Comparison of ENCODE assay signal across 9 cellular contexts in the genomic region with DNA sequence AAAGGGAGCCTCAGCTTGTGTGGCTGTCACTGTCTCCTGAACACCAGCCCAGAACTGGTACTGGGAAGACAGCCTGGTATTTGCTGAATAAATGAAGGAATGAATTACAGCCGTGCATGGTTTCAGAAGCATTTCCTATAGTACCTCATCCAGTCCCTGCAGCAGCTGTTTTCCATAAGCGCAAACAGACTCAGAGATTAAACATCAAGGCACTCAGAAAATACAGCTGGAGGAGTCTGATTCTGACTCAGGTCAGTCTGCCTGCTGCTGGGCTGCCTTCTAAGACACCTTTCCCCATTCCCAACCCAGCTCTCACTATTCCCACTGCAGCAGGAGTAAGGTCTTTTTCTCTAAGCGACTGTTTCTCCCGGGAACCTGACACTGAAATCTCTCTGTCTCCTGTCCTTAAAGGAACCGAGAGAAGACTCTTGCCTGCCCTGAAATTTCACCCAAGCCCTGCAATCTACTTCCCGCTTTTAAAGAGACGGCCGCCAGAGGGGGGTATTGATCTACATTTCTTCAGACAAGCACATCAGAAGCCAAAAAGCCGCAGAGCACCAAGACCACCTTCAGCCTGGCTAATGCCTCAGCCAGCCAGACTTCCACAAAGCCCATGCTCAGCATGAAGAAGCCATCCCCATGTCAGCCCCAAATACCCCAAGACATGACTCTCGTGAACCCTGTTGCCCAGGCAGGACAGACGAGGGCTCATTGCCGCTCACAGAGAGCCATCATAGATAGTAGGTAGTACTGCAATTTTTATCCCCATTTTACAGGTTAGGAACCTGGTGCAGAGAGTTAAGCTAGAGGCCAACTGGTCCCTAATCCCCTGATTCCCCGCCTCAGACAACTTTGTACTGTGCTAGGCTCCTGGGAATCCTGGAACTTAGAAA. TPM values are rescaled to one million over a fixed set of nuclear protein-coding genes. Genes with fewer than 3 reads are reported as not detected.
A peak's percentile ranks its signal among the peaks of the same experiment; 100 is the strongest.
DNase-seq lines count a peak whose midpoint lies in the region; ATAC-seq and TF ChIP-seq lines count a peak whose summit lies in the region.
"Had no signal": no experiment of that assay in that cellular context is flagged by ENCODE, and none has a peak within 500 bp of the region (broad histone marks: within the 10 kb centered on the region; RNA-seq: fewer than 3 reads in every experiment).

No MANE protein-coding gene starts in this region.

- peaks cover 2% of the 10 kb centered on the region for H3K27me3 Mint-ChIP-seq in activated naive CD4-positive, alpha-beta T cell treated with anti-CD3 and anti-CD28 coated beads for 36 hours (ENCODE audit: low read depth)

- no peak overlapping the region for H3K18ac ChIP-seq in trophoblast cell (ENCODE audit: low read length)

- DNase-seq in activated gamma-delta T cell treated with Interleukin-2 at 50 U/mL for 16 hours, result peak; percentile 69
- DNase-seq in activated gamma-delta T cell (lab: John Stamatoyannopoulos, UW), result no peak
- DNase-seq in SK-MEL-5 (ENCODE audit: low read depth, low spot score), result peak; percentile 76
- peak; percentile 88 for DNase-seq in activated naive CD4-positive, alpha-beta T cell treated with anti-CD3 and anti-CD28 coated beads for 36 hours
- DNase-seq in glomerular visceral epithelial cell (ENCODE audit: extremely low spot score), result peak; percentile 77
- peak; percentile 59 to 82 for DNase-seq in trophoblast cell
- DNase-seq in upper lobe of left lung, result peak in 1 of 2 donors; percentile 73

- no peaks in the 10 kb centered on the region for H3K4me1 Mint-ChIP-seq in activated naive CD4-positive, alpha-beta T cell treated with anti-CD3 and anti-CD28 coated beads for 36 hours (ENCODE audit: low read depth)

- H3K27me3 ChIP-seq in trophoblast cell (ENCODE audit: insufficient read depth, low read length) (no peaks in the 10 kb centered on the region), upper lobe of left lung (no peaks in the 10 kb centered on the region)

- H4K91ac ChIP-seq in trophoblast cell (ENCODE audit: low read depth, low read length), result no peak overlapping the region

- ATAC-seq in upper lobe of left lung (ENCODE audit: low FRiP score in 2 of 2), result peak in 1 of 2 donors; percentile 58

- no peak overlapping the region for H2BK120ac ChIP-seq in trophoblast cell (ENCODE audit: insufficient read depth, low read length, poor library complexity)

- H3K27ac ChIP-seq in trophoblast cell (ENCODE audit: low read depth, low read length) (no peak overlapping the region), upper lobe of left lung (no peak overlapping the region)

- H3K14ac ChIP-seq in trophoblast cell (ENCODE audit: low read length), result no peak overlapping the region

- no peak overlapping the region for H3K4me2 ChIP-seq in trophoblast cell (ENCODE audit: low read length)

- no peak overlapping the region for H3K4ac ChIP-seq in trophoblast cell (ENCODE audit: low read depth, low read length)

- in situ Hi-C loops in SK-MEL-5 (cut with HindIII; ENCODE audit: low pct_unique_long_range_greater_than_20kb, low sequenced_read_pairs), result no loop called here

- intact Hi-C loops in activated naive CD4-positive, alpha-beta T cell treated with anti-CD3 and anti-CD28 coated beads for 36 hours (cut with micrococcal nuclease), result loop anchor here (1.0 to 5.0 kb wide), 6 partner anchors 84 to 532 kb away; no protein-coding TSS in a partner anchor

- H2AK5ac ChIP-seq in trophoblast cell (ENCODE audit: low read length), result no peak overlapping the region

- no peak overlapping the region for H3K9ac ChIP-seq in trophoblast cell (ENCODE audit: low read length)

- H4K12ac ChIP-seq in trophoblast cell (ENCODE audit: low read depth, low read length), result no peak overlapping the region

- H3K36me3 ChIP-seq in trophoblast cell (ENCODE audit: control insufficient read depth in 1 of 2, insufficient read depth in 2 of 2, low read length in 2 of 2), result no peaks in the 10 kb centered on the region
- H3K36me3 ChIP-seq in upper lobe of left lung, result no peaks in the 10 kb centered on the region

- H2BK5ac ChIP-seq in trophoblast cell (ENCODE audit: low read depth, low read length, poor library complexity), result no peak overlapping the region

- no peaks in the 10 kb centered on the region for H3K36me3 Mint-ChIP-seq in activated naive CD4-positive, alpha-beta T cell treated with anti-CD3 and anti-CD28 coated beads for 36 hours (ENCODE audit: low read depth)

- no peak overlapping the region for H2BK12ac ChIP-seq in trophoblast cell (ENCODE audit: low read length)

- H4K8ac ChIP-seq in trophoblast cell (ENCODE audit: low read depth, low read length), result no peak overlapping the region

- no peak overlapping the region for H3K23ac ChIP-seq in trophoblast cell (ENCODE audit: low read length)

- H3K4me1 ChIP-seq in trophoblast cell (ENCODE audit: control insufficient read depth in 1 of 2, insufficient read depth in 2 of 2, low read length in 2 of 2) (no peaks in the 10 kb centered on the region), upper lobe of left lung (peaks cover 8 to 25% (median 9%) of the 10 kb centered on the region in 4 donors)

- no peaks in the 10 kb centered on the region for H3K79me1 ChIP-seq in trophoblast cell (ENCODE audit: low read length)

- no peaks in the 10 kb centered on the region for H3K9me3 Mint-ChIP-seq in activated naive CD4-positive, alpha-beta T cell treated with anti-CD3 and anti-CD28 coated beads for 36 hours

- CTCF ChIA-PET in activated naive CD4-positive, alpha-beta T cell treated with anti-CD3 and anti-CD28 coated beads for 36 hours (lab: Charles Lee), result interaction anchor here (0.6 to 3.6 kb wide), 26 partner anchors 10 to 1725 kb away, joined by 3 to 32 read pairs (median 4); no protein-coding TSS in a partner anchor

- no peak for TF ChIP-seq EP300 in upper lobe of left lung (IDR thresholded peaks at IDR 0.05)

- H2AFZ ChIP-seq in trophoblast cell (ENCODE audit: insufficient read depth, low read length, poor library complexity), result no peak overlapping the region

- peak; percentile 66 for TF ChIP-seq CTCF in LNCAP (IDR thresholded peaks at IDR 0.05)
- peak; percentile 49 to 74 (median 59) for TF ChIP-seq CTCF in upper lobe of left lung (IDR thresholded peaks at IDR 0.05)

- H3K4me3 ChIP-seq in trophoblast cell (ENCODE audit: low read depth, low read length) (no peak overlapping the region), upper lobe of left lung (no peak overlapping the region)

- no peak overlapping the region for H3K4me3 Mint-ChIP-seq in activated naive CD4-positive, alpha-beta T cell treated with anti-CD3 and anti-CD28 coated beads for 36 hours

- no peak overlapping the region for H3K27ac Mint-ChIP-seq in activated naive CD4-positive, alpha-beta T cell treated with anti-CD3 and anti-CD28 coated beads for 36 hours

- no CpG with 5 or more reads among the region's 13 CpGs for WGBS in trophoblast cell (ENCODE audit: extremely low coverage, insufficient coverage, insufficient read length)
- WGBS in upper lobe of left lung, 2 donors, result 30% methylated on average over 11 to 13 of the region's 13 CpGs

- no peak for TF ChIP-seq POLR2A in upper lobe of left lung (IDR thresholded peaks at IDR 0.05)

- H3K9me3 ChIP-seq in trophoblast cell (ENCODE audit: insufficient read depth, low read depth, low read length) (peaks cover 2% of the 10 kb centered on the region), upper lobe of left lung (peaks cover 0 to 5% (median 0%) of the 10 kb centered on the region in 4 donors)

- no peaks in the 10 kb centered on the region for H3K79me2 ChIP-seq in trophoblast cell (ENCODE audit: control insufficient read depth, insufficient read depth, low read length, poor library complexity)

RNA-seq across cellular contexts. Expression of gene FOXI1, which starts 5.4 kb away (rescaled TPM):
- total RNA-seq in SK-MEL-5 (2014; rRNA removed; shearing (Covaris generic)), result not detected in 2 replicates
- polyA plus RNA-seq in SK-MEL-5 (2015; cell fraction: cytosol; rRNA removed), result not detected in 2 replicates
- polyA plus RNA-seq in SK-MEL-5 (2015; cell fraction: nucleus; rRNA removed), result not detected in 2 replicates
- total RNA-seq in activated naive CD4-positive, alpha-beta T cell treated with anti-CD3 and anti-CD28 coated beads for 36 hours, result not detected
- 0.08 and 0.16 TPM in 2 replicates for polyA plus RNA-seq in trophoblast cell (2013)
- under 1 TPM in 1 of 6 donors, not detected in 5; 0.30 TPM for total RNA-seq in upper lobe of left lung
- total RNA-seq: urinary bladder had no signal
- polyA plus RNA-seq: urinary bladder had no signal
